20 cellular contexts compared by ENCODE assay signal in the genomic region with DNA sequence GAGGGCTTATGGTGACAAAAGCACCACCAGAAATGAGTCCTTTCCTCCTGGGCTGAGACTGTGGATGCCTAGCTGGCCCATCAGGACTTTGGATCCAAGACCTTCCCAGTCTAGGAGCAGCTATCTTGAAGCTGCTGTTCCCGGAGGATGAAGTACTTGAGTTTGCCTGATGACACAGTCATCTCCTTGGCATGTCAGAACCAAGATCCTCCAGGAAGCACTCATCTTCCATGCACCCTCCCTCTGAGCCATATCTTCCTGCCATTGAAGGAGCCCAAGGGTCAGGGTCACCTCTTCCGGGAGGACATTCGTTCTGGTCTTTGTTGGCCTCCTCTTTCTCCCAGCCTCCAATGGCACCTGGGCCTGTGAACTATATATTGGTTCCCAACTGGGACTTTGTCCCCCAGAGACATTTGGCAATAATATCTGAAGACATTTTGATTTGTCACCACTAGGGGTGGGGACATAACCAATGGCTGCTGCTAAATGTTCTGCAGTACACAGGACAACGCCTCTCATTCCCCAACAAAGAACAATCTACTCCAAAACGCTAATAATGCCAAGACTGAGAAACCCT. TPM values are rescaled to one million over a fixed set of nuclear protein-coding genes. Genes with fewer than 3 reads are reported as not detected.
A peak's percentile ranks its signal among the peaks of the same experiment; 100 is the strongest.
DNase-seq lines count a peak whose midpoint lies in the region; TF ChIP-seq lines count a peak whose summit lies in the region.
"Had no signal": no experiment of that assay in that cellular context is flagged by ENCODE, and none has a peak within 500 bp of the region (broad histone marks: within the 10 kb centered on the region; RNA-seq: fewer than 3 reads in every experiment).

No MANE protein-coding gene starts in this region.

- H3K79me1 ChIP-seq in mesenchymal stem cell (replicated peaks; ENCODE audit: low read length, poor library complexity, severe bottlenecking), result no peaks in the 10 kb centered on the region

- H2BK15ac ChIP-seq in mesenchymal stem cell (ENCODE audit: low read depth, poor library complexity, severe bottlenecking), result no peak overlapping the region

- H2AK5ac ChIP-seq in mesenchymal stem cell (ENCODE audit: low read length, severe bottlenecking), result no peak overlapping the region

- H3K4ac ChIP-seq in mesenchymal stem cell (ENCODE audit: low read depth in 1 of 2, low read length in 2 of 2), result no peak overlapping the region

- H3K36me3 Mint-ChIP-seq in HFFc6 (ENCODE audit: low read depth) (no peaks in the 10 kb centered on the region), mesothelial cell of epicardium (no peaks in the 10 kb centered on the region)

- H2BK5ac ChIP-seq in mesenchymal stem cell (ENCODE audit: low read depth, low read length, poor library complexity, severe bottlenecking), result no peak overlapping the region

- H3K27ac ChIP-seq in mesenchymal stem cell (ENCODE audit: low read length, poor library complexity, severe bottlenecking), result no peak overlapping the region
- H3K27ac ChIP-seq: esophagus muscularis mucosa, heart left ventricle, neutrophil, SJCRH30, upper lobe of right lung had no signal

- 69% methylated on average over 5 of the region's 5 CpGs for WGBS in mesenchymal stem cell

- no peak overlapping the region for H3K4me3 ChIP-seq in mesenchymal stem cell (ENCODE audit: insufficient read depth in 1 of 2, low read depth in 1 of 2, low read length in 2 of 2)
- H3K4me3 ChIP-seq: esophagus muscularis mucosa, heart left ventricle, SJCRH30, upper lobe of right lung had no signal

- peaks cover 9% of the 10 kb centered on the region; the same call in 1 of the 2 replicates for H3K27me3 Mint-ChIP-seq in HFFc6 (ENCODE audit: insufficient read depth)
- H3K27me3 Mint-ChIP-seq in mesothelial cell of epicardium (ENCODE audit: low read depth), result peaks cover 36% of the 10 kb centered on the region
- H3K27me3 Mint-ChIP-seq: activated T-helper 17 cell treated with anti-CD3 and anti-CD28 coated beads, Interleukin-2, amount 50 U/mL, for 72 hours had no signal

- H3K9me3 ChIP-seq in mesenchymal stem cell (ENCODE audit: control insufficient read depth, low read length), result no peaks in the 10 kb centered on the region
- H3K9me3 ChIP-seq: esophagus muscularis mucosa, neutrophil, SJCRH30, upper lobe of right lung had no signal

- H3K4me1 ChIP-seq in mesenchymal stem cell (ENCODE audit: control insufficient read depth, insufficient read depth, low read depth, low read length), result peaks cover 3% of the 10 kb centered on the region
- H3K4me1 ChIP-seq: upper lobe of right lung had no signal

- TF ChIP-seq CTCF in HFFc6 (IDR thresholded peaks at IDR 0.05), result peak; percentile 59
- no peak for TF ChIP-seq CTCF in mesothelial cell of epicardium (IDR thresholded peaks at IDR 0.05; ENCODE audit: unreplicated experiment)

- H3K14ac ChIP-seq in mesenchymal stem cell (ENCODE audit: low read length in 2 of 2), result no peak overlapping the region

- no peak overlapping the region for H3K9ac ChIP-seq in mesenchymal stem cell (ENCODE audit: low read length)

- no peak overlapping the region for H2AFZ ChIP-seq in mesenchymal stem cell (ENCODE audit: low read depth, low read length)

- no peak overlapping the region for H2BK120ac ChIP-seq in mesenchymal stem cell (ENCODE audit: low read depth, low read length)

- H3K4me1 Mint-ChIP-seq in HFFc6 (ENCODE audit: low read depth) (peaks cover 41% of the 10 kb centered on the region), mesothelial cell of epicardium (peaks cover 7% of the 10 kb centered on the region)

- DNase-seq in AG08395 (ENCODE audit: low spot score) (peak; percentile 46), HFFc6 (peak; percentile 63), T1000 (lab: John Stamatoyannopoulos, UW) (peak; percentile 9), mesenchymal stem cell (peak; percentile 35), NCI-H1930 (lab: John Stamatoyannopoulos, UW) (no peak), mesothelial cell of epicardium (ENCODE audit: low spot score in 2 of 2, unreplicated experiment in 2 of 2) (no peak), T-helper 9 cell (no peak)
- no peak for DNase-seq in stimulated activated CD4-positive, alpha-beta T cell treated with anti-CD3 and anti-CD28 coated beads, Interleukin-15, amount 100 ng/mL, for 24 hours
- DNase-seq: heart left ventricle; islet precursor cell; KG1; NCI-H1436; NCI-H345; SJCRH30; stimulated activated naive CD4-positive, alpha-beta T cell; upper lobe of right lung had no signal

- H3K27ac Mint-ChIP-seq in HFFc6 (peak overlapping the region; percentile 71), mesothelial cell of epicardium (no peak overlapping the region)
- H3K27ac Mint-ChIP-seq: activated T-helper 17 cell treated with anti-CD3 and anti-CD28 coated beads, Interleukin-2, amount 50 U/mL, for 72 hours; dendritic cell treated with granulocyte-macrophage colony-stimulating factor and Interleukin-4, amounts not matched to agents 40 ng/mL and 50 ng/mL, for 4 days had no signal

- no peaks in the 10 kb centered on the region for H3K9me3 Mint-ChIP-seq in HFFc6
- H3K9me3 Mint-ChIP-seq in mesothelial cell of epicardium, result peaks cover 8% of the 10 kb centered on the region
- H3K9me3 Mint-ChIP-seq: activated T-helper 17 cell treated with anti-CD3 and anti-CD28 coated beads, Interleukin-2, amount 50 U/mL, for 72 hours had no signal

- H2BK12ac ChIP-seq in mesenchymal stem cell (ENCODE audit: low read length in 2 of 2), result no peak overlapping the region

- no peak overlapping the region for H3K23ac ChIP-seq in mesenchymal stem cell (ENCODE audit: low read length in 2 of 2)

- no peak overlapping the region for H4K8ac ChIP-seq in mesenchymal stem cell (ENCODE audit: low read length)

- no peak overlapping the region for H3K4me2 ChIP-seq in mesenchymal stem cell (ENCODE audit: low read length, poor library complexity, severe bottlenecking)

- H4K91ac ChIP-seq in mesenchymal stem cell (ENCODE audit: low read length), result no peak overlapping the region

- H3K36me3 ChIP-seq in mesenchymal stem cell (ENCODE audit: control insufficient read depth in 1 of 2, insufficient read depth in 2 of 2, low read depth in 1 of 2, low read length in 2 of 2), result no peaks in the 10 kb centered on the region
- H3K36me3 ChIP-seq: esophagus muscularis mucosa, heart left ventricle, neutrophil, SJCRH30, upper lobe of right lung had no signal

- no peak overlapping the region for H3K18ac ChIP-seq in mesenchymal stem cell (ENCODE audit: low read depth in 1 of 2, low read length in 2 of 2)

- H3K4me3 Mint-ChIP-seq in HFFc6 (peak overlapping the region; percentile 19; the same call in 1 of the 2 replicates), mesothelial cell of epicardium (no peak overlapping the region)
- H3K4me3 Mint-ChIP-seq: activated T-helper 17 cell treated with anti-CD3 and anti-CD28 coated beads, Interleukin-2, amount 50 U/mL, for 72 hours; dendritic cell treated with granulocyte-macrophage colony-stimulating factor and Interleukin-4, amounts not matched to agents 40 ng/mL and 50 ng/mL, for 4 days had no signal

- peaks cover 18 to 19% of the 10 kb centered on the region in 2 experiments for H3K27me3 ChIP-seq in mesenchymal stem cell (ENCODE audit: control insufficient read depth in 1 of 2, insufficient read depth in 1 of 2, low read length in 2 of 2)
- H3K27me3 ChIP-seq: neutrophil, upper lobe of right lung had no signal

RNA-seq across cellular contexts. Expression of a gene that starts 4.3 kb away (rescaled TPM):
- total RNA-seq in HFFc6 (2021; fragmentation: NEBNext Ultra II Directional; extraction: Animal tissue kit (Norgen Biotek cat#: 25700)), result 1 to 10 TPM in 2 of 6 experiments, under 1 TPM in 4; 0.74 to 1.3 (median 0.98) TPM
- polyA plus RNA-seq in mesenchymal stem cell (2013, experiment 1 of 2), result not detected
- 0.01 TPM for polyA plus RNA-seq in mesenchymal stem cell (2013, experiment 2 of 2)
- 0.04 to 0.55 TPM (median 0.25 TPM) in 3 replicates for total RNA-seq in mesothelial cell of epicardium

RNA-seq across cellular contexts. Expression of a gene that starts 4.9 kb away (rescaled TPM):
- 10 to 100 TPM; 34.7 to 44.6 (median 38.3) TPM for total RNA-seq in HFFc6 (2021; fragmentation: NEBNext Ultra II Directional; extraction: Animal tissue kit (Norgen Biotek cat#: 25700))
- polyA plus RNA-seq in mesenchymal stem cell (2013, experiment 1 of 2), result 32.8 TPM
- 31.3 TPM for polyA plus RNA-seq in mesenchymal stem cell (2013, experiment 2 of 2)
- total RNA-seq in mesothelial cell of epicardium, result 47.0 to 47.9 TPM (median 47.6 TPM) in 3 replicates

Comparison
In these comparisons a context has a peak if more than half of its experiments do, and no peak if none do; other contexts are left out.
1. DNase-seq: peak in AG08395 (single experiment), HFFc6 (single experiment), T1000 (single experiment) and mesenchymal stem cell (single experiment); none in NCI-H1930 (0 of 2), mesothelial cell of epicardium (0 of 2), stimulated activated CD4-positive, alpha-beta T cell treated with anti-CD3 and anti-CD28 coated beads, Interleukin-15, amount 100 ng/mL, for 24 hours (single experiment) and T-helper 9 cell (single experiment).